Comparison of ENCODE assay signal across 8 cellular contexts in genomic region chr18:5424903-5425302, GRCh38.
DNase-seq lines count a peak whose midpoint lies in the region; ATAC-seq and TF ChIP-seq lines count a peak whose summit lies in the region.

No MANE protein-coding gene starts in this region.

- no peak for ATAC-seq in HG02870 (IDR thresholded peaks at IDR 0.05; ENCODE audit: unreplicated experiment)

- H3K4me2 ChIP-seq in MM.1S (ENCODE audit: low read depth, low read length): no peak overlapping the region
- H3K4me2 ChIP-seq in osteoblast (ENCODE audit: insufficient read depth, low read length): no peak overlapping the region

- H3K9me2 ChIP-seq in MM.1S (replicated peaks; ENCODE audit: insufficient read depth, low read length): no peaks in the 10 kb centered on the region

- no peak overlapping the region for H3K9ac ChIP-seq in MM.1S (ENCODE audit: low read length)

- TF ChIP-seq CTCF in AG09309 (IDR thresholded peaks at IDR 0.05; ENCODE audit: control insufficient read depth, insufficient read depth, low read depth, low read length, missing control alignments): peak; percentile 48
- TF ChIP-seq CTCF in GM12872 (IDR thresholded peaks at IDR 0.05; ENCODE audit: insufficient read depth, low read depth, low read length): peak; percentile 53; the same call in 2 of the 3 replicates
- peak; percentile 59 for TF ChIP-seq CTCF in MM.1S (IDR thresholded peaks at IDR 0.05; ENCODE audit: low read length)
- TF ChIP-seq CTCF in astrocyte of the spinal cord (IDR thresholded peaks at IDR 0.05; ENCODE audit: low read depth, low read length): peak; percentile 69
- TF ChIP-seq CTCF in osteoblast (IDR thresholded peaks at IDR 0.05; ENCODE audit: extremely low read depth, low read depth, low read length): no peak

- no peaks in the 10 kb centered on the region for H3K27me3 ChIP-seq in MM.1S (replicated peaks; ENCODE audit: insufficient read depth, low read length)
- H3K27me3 ChIP-seq in osteoblast (ENCODE audit: insufficient read depth, low read length): no peaks in the 10 kb centered on the region

- no peaks in the 10 kb centered on the region for H3K36me3 ChIP-seq in MM.1S (replicated peaks; ENCODE audit: insufficient read depth, low read length)
- no peaks in the 10 kb centered on the region for H3K36me3 ChIP-seq in osteoblast (ENCODE audit: insufficient read depth, low read length)

- H3K27ac ChIP-seq in MM.1S (ENCODE audit: low read length) (no peak overlapping the region), osteoblast (ENCODE audit: low read depth, low read length) (no peak overlapping the region)

- DNase-seq in AG09309 (ENCODE audit: low read depth): no peak
- peak; percentile 59 for DNase-seq in MM.1S
- peak; percentile 65 for DNase-seq in astrocyte of the spinal cord (ENCODE audit: low read depth, low spot score)
- peak; percentile 58 for DNase-seq in medulla oblongata (ENCODE audit: extremely low spot score)
- no peak for DNase-seq in activated CD4-positive, alpha-beta T cell treated with anti-CD3 and anti-CD28 coated beads, Interleukin-2, amount 50 U/mL, for 4 hours
- DNase-seq in osteoblast (ENCODE audit: insufficient read length, low spot score, missing footprints): no peak

- H3K4me3 ChIP-seq in AG09309 (ENCODE audit: control insufficient read depth, low read depth, low read length): no peak overlapping the region
- no peak overlapping the region for H3K4me3 ChIP-seq in MM.1S (ENCODE audit: low read length)
- H3K4me3 ChIP-seq in astrocyte of the spinal cord (ENCODE audit: low read depth, low read length): no peak overlapping the region
- H3K4me3 ChIP-seq in osteoblast (ENCODE audit: insufficient read depth, low read length): no peak overlapping the region

- H3K9me3 ChIP-seq in MM.1S (replicated peaks; ENCODE audit: insufficient read depth, low read length): no peaks in the 10 kb centered on the region
- no peaks in the 10 kb centered on the region for H3K9me3 ChIP-seq in osteoblast (ENCODE audit: low read depth, low read length)

- H2AFZ ChIP-seq in MM.1S (ENCODE audit: low read length) (no peak overlapping the region), osteoblast (ENCODE audit: low read length) (no peak overlapping the region)

- H3K79me2 ChIP-seq in MM.1S (ENCODE audit: low read length) (no peaks in the 10 kb centered on the region), osteoblast (ENCODE audit: insufficient read depth, low read length) (no peaks in the 10 kb centered on the region)

- H4K20me1 ChIP-seq in MM.1S (ENCODE audit: insufficient read depth, low read length) (no peaks in the 10 kb centered on the region), osteoblast (ENCODE audit: insufficient read depth, low read length) (no peaks in the 10 kb centered on the region)

- H3K4me1 ChIP-seq in MM.1S (ENCODE audit: low read length) (peaks cover 7% of the 10 kb centered on the region), osteoblast (ENCODE audit: insufficient read depth, low read length) (no peaks in the 10 kb centered on the region)

- in situ Hi-C loops in astrocyte of the spinal cord (cut with HindIII; ENCODE audit: low sequenced_read_pairs): no loop called here

- H3F3A ChIP-seq in MM.1S (ENCODE audit: insufficient read depth, low read length): no peaks in the 10 kb centered on the region; the same call in 1 of the 2 replicates

Comparison
In these comparisons a context has a peak if more than half of its experiments do, and no peak if none do; other contexts are left out.
1. DNase-seq: peak in MM.1S (single experiment), astrocyte of the spinal cord (single experiment) and medulla oblongata (single experiment); none in AG09309 (single experiment), activated CD4-positive, alpha-beta T cell treated with anti-CD3 and anti-CD28 coated beads, Interleukin-2, amount 50 U/mL, for 4 hours (0 of 2) and osteoblast (single experiment).